Comparison of ENCODE assay signal across 2 cellular contexts in the genomic region with DNA sequence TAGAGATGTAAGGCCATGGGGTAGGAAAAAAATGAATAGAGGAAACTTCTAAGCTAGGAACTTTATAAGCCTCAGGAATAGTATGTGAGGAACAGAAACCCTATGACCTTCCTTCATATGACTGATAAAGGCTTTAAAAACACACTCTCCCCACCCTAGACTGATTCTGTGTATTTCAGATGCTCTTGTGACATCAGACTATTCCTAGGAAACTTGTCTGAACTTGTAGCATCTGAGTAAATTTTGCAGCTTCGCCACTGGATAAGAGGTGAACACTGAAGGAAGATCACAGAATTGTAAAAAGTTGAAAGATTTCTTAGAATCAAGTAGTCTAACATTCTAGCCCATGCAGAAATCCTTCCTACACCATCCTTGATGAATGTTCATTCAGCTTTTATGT.
TF ChIP-seq lines count a peak whose summit lies in the region.

No MANE protein-coding gene starts in this region.

TF ChIP-seq in IMR-90, 13 proteins besides CTCF, POLR2A, EP300 and RAD21:
- TF ChIP-seq CEBPB (IDR thresholded peaks at IDR 0.05; ENCODE audit: low read depth, low read length) (no peak), NFE2L2 (IDR thresholded peaks at IDR 0.05; ENCODE audit: low read depth, low read length) (no peak), RFX5 (IDR thresholded peaks at IDR 0.05; ENCODE audit: low read depth, low read length) (no peak), SMC3 (IDR thresholded peaks at IDR 0.05; ENCODE audit: low read depth, low read length) (no peak), MAZ (IDR thresholded peaks at IDR 0.05; ENCODE audit: borderline replicate concordance, low read depth, low read length) (no peak), MAFK (IDR thresholded peaks at IDR 0.05; ENCODE audit: low read depth, low read length) (no peak), CHD1 (IDR thresholded peaks at IDR 0.05; ENCODE audit: low read depth, low read length) (no peak), MXI1 (IDR thresholded peaks at IDR 0.05; ENCODE audit: borderline replicate concordance, low read depth, low read length) (no peak), RCOR1 (IDR thresholded peaks at IDR 0.05; ENCODE audit: insufficient replicate concordance, low read length) (no peak), FOS (IDR thresholded peaks at IDR 0.05; ENCODE audit: low read depth, low read length) (no peak), BHLHE40 (IDR thresholded peaks at IDR 0.05; ENCODE audit: low read depth, low read length) (no peak)
- TF ChIP-seq, protein P1, sequence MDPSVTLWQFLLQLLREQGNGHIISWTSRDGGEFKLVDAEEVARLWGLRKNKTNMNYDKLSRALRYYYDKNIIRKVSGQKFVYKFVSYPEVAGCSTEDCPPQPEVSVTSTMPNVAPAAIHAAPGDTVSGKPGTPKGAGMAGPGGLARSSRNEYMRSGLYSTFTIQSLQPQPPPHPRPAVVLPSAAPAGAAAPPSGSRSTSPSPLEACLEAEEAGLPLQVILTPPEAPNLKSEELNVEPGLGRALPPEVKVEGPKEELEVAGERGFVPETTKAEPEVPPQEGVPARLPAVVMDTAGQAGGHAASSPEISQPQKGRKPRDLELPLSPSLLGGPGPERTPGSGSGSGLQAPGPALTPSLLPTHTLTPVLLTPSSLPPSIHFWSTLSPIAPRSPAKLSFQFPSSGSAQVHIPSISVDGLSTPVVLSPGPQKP (IDR thresholded peaks at IDR 0.05; ENCODE audit: borderline replicate concordance, low read depth, low read length), result no peak
- TF ChIP-seq, protein P2, sequence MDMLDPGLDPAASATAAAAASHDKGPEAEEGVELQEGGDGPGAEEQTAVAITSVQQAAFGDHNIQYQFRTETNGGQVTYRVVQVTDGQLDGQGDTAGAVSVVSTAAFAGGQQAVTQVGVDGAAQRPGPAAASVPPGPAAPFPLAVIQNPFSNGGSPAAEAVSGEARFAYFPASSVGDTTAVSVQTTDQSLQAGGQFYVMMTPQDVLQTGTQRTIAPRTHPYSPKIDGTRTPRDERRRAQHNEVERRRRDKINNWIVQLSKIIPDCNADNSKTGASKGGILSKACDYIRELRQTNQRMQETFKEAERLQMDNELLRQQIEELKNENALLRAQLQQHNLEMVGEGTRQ (IDR thresholded peaks at IDR 0.05; ENCODE audit: low read depth, low read length), result no peak
TF ChIP-seq in IMR-90: peak in this region for 0.

TF ChIP-seq in H1, 55 proteins besides CTCF, POLR2A, EP300 and RAD21:
- TF ChIP-seq CHD1 (IDR thresholded peaks at IDR 0.05; ENCODE audit: low read depth, low read length) (no peak), POU5F1 (IDR thresholded peaks at IDR 0.05; ENCODE audit: low read depth, low read length) (no peak), MAFK (IDR thresholded peaks at IDR 0.05; ENCODE audit: low read depth, low read length) (no peak), YY1 (IDR thresholded peaks at IDR 0.05; ENCODE audit: low read depth, low read length) (no peak), ZNF274 (IDR thresholded peaks at IDR 0.05; ENCODE audit: borderline replicate concordance, extremely low read depth, low read length) (no peak), RBBP5 (IDR thresholded peaks at IDR 0.05; ENCODE audit: borderline replicate concordance, low read depth, low read length) (no peak), SP4 (IDR thresholded peaks at IDR 0.05; ENCODE audit: low read length) (no peak), KDM5A (IDR thresholded peaks at IDR 0.05; ENCODE audit: low read length) (no peak)
- TF ChIP-seq, protein P3, sequence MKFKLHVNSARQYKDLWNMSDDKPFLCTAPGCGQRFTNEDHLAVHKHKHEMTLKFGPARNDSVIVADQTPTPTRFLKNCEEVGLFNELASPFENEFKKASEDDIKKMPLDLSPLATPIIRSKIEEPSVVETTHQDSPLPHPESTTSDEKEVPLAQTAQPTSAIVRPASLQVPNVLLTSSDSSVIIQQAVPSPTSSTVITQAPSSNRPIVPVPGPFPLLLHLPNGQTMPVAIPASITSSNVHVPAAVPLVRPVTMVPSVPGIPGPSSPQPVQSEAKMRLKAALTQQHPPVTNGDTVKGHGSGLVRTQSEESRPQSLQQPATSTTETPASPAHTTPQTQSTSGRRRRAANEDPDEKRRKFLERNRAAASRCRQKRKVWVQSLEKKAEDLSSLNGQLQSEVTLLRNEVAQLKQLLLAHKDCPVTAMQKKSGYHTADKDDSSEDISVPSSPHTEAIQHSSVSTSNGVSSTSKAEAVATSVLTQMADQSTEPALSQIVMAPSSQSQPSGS (IDR thresholded peaks at IDR 0.05; ENCODE audit: low read length), result no peak
